1 cellular context compared by ENCODE assay signal in genomic region chr3:158747417-158747816, GRCh38.
TF ChIP-seq lines count a peak whose summit lies in the region.

No MANE protein-coding gene starts in this region.

TF ChIP-seq in IMR-90, 13 proteins besides CTCF, POLR2A, EP300 and RAD21:
- TF ChIP-seq RCOR1 (IDR thresholded peaks at IDR 0.05; ENCODE audit: insufficient replicate concordance, low read length) (no peak), ELK1 (IDR thresholded peaks at IDR 0.05; ENCODE audit: borderline replicate concordance, low read depth, low read length) (no peak), BHLHE40 (IDR thresholded peaks at IDR 0.05; ENCODE audit: low read depth, low read length) (no peak), SMC3 (IDR thresholded peaks at IDR 0.05; ENCODE audit: low read depth, low read length) (no peak), CEBPB (IDR thresholded peaks at IDR 0.05; ENCODE audit: low read depth, low read length) (no peak), CHD1 (IDR thresholded peaks at IDR 0.05; ENCODE audit: low read depth, low read length) (no peak), USF2 (IDR thresholded peaks at IDR 0.05; ENCODE audit: low read depth, low read length) (no peak), RFX5 (IDR thresholded peaks at IDR 0.05; ENCODE audit: low read depth, low read length) (no peak), MXI1 (IDR thresholded peaks at IDR 0.05; ENCODE audit: borderline replicate concordance, low read depth, low read length) (no peak), FOS (IDR thresholded peaks at IDR 0.05; ENCODE audit: low read depth, low read length) (no peak), NFE2L2 (IDR thresholded peaks at IDR 0.05; ENCODE audit: low read depth, low read length) (no peak), MAFK (IDR thresholded peaks at IDR 0.05; ENCODE audit: low read depth, low read length) (no peak), MAZ (IDR thresholded peaks at IDR 0.05; ENCODE audit: borderline replicate concordance, low read depth, low read length) (no peak)
